27 cellular contexts compared by ENCODE assay signal in the genomic region with DNA sequence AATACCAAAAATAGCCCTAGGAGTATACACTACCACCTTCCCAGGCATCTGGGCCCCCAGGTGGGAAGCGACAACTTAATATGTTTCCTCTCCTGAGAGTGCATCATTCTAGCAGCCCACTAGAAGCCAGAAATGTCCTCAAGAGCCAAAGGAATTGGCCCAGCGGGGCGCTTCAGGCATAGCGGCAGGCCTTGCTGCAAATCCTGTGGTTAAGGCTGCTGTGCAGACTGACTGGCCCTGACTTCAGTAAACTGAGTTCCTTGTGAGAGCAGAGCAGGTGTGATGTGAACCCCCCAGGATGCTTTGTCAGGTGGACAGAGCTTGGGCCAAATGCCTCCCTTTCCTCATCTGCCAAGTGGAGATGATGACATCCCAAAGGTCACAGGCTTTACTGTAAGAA.
"Had no signal": no experiment of that assay in that cellular context is flagged by ENCODE, and none has a peak within 500 bp of the region (broad histone marks: within the 10 kb centered on the region; RNA-seq: fewer than 3 reads in every experiment).

No MANE protein-coding gene starts in this region.

- DNase-seq: activated CD4-positive, alpha-beta T cell treated with anti-CD3 and anti-CD28 coated beads for 36 hours; activated CD8-positive, alpha-beta T cell treated with anti-CD3 and anti-CD28 coated beads for 36 hours; activated gamma-delta T cell; activated naive CD4-positive, alpha-beta T cell treated with anti-CD3 and anti-CD28 coated beads, Interleukin-2, amount 10 ng/mL, durations not matched to agents 7 days and 5 days; activated naive CD8-positive, alpha-beta T cell treated with anti-CD3 and anti-CD28 coated beads, Interleukin-2, amount 50 U/mL, for 24 hours; activated T-cell treated with anti-CD3 and anti-CD28 coated beads, Interleukin-2, amount 50 U/mL, for 24 hours; amniotic stem cell; body of pancreas; central memory CD4-positive, alpha-beta T cell; IMR-90; NCI-H1092; NCI-H1930; NCI-H345; NCI-H510A; NCI-H526 treated with DMSO at 0.1 percent for 48 hours; NK-92 treated with Interleukin-12 subunit alpha and Interleukin-12 subunit beta, amount 100 ng/mL, for 24 hours; OCI-M1; Right ventricle myocardium superior; RPMI8226; SK-N-SH; T-helper 1 cell; WERI-Rb-1 had no signal

- H3K27ac Mint-ChIP-seq: activated CD4-positive, alpha-beta T cell treated with anti-CD3 and anti-CD28 coated beads for 36 hours; activated CD8-positive, alpha-beta T cell treated with anti-CD3 and anti-CD28 coated beads for 36 hours; activated naive CD4-positive, alpha-beta T cell treated with anti-CD3 and anti-CD28 coated beads, Interleukin-2, amount 10 ng/mL, durations not matched to agents 7 days and 5 days; activated naive CD8-positive, alpha-beta T cell treated with anti-CD3 and anti-CD28 coated beads, Interleukin-2, amount 50 U/mL, for 24 hours; activated T-helper 1 cell treated with anti-CD3 and anti-CD28 coated beads, Interleukin-12 subunit alpha, Interleukin-12 subunit beta, Interleukin-2, Interleukin-4 antibody, amounts not matched to agents 30 ng/mL and 10 ng/mL and 1 ng/mL, durations not matched to agents 14 hours and 24 hours and 36 hours had no signal

- H3K36me3 ChIP-seq: ascending aorta, SJCRH30, WERI-Rb-1 had no signal

- H3K9me3 Mint-ChIP-seq: activated naive CD4-positive, alpha-beta T cell treated with anti-CD3 and anti-CD28 coated beads, Interleukin-2, amount 10 ng/mL, durations not matched to agents 7 days and 5 days; activated naive CD8-positive, alpha-beta T cell treated with anti-CD3 and anti-CD28 coated beads, Interleukin-2, amount 50 U/mL, for 24 hours; activated T-cell treated with anti-CD3 and anti-CD28 coated beads, Interleukin-2, amount 50 U/mL, for 24 hours; activated T-helper 1 cell treated with anti-CD3 and anti-CD28 coated beads, Interleukin-12 subunit alpha, Interleukin-12 subunit beta, Interleukin-2, Interleukin-4 antibody, amounts not matched to agents 30 ng/mL and 10 ng/mL and 1 ng/mL, durations not matched to agents 14 hours and 24 hours and 36 hours had no signal

- H3K4me1 Mint-ChIP-seq: activated CD4-positive, alpha-beta T cell treated with anti-CD3 and anti-CD28 coated beads for 36 hours; activated naive CD4-positive, alpha-beta T cell treated with anti-CD3 and anti-CD28 coated beads, Interleukin-2, amount 10 ng/mL, durations not matched to agents 7 days and 5 days; activated naive CD8-positive, alpha-beta T cell treated with anti-CD3 and anti-CD28 coated beads, Interleukin-2, amount 50 U/mL, for 24 hours had no signal

- H3K9me3 ChIP-seq: ascending aorta, body of pancreas, SK-N-SH had no signal

- H3K4me3 Mint-ChIP-seq: activated CD4-positive, alpha-beta T cell treated with anti-CD3 and anti-CD28 coated beads for 36 hours; activated CD8-positive, alpha-beta T cell treated with anti-CD3 and anti-CD28 coated beads for 36 hours; activated naive CD4-positive, alpha-beta T cell treated with anti-CD3 and anti-CD28 coated beads, Interleukin-2, amount 10 ng/mL, durations not matched to agents 7 days and 5 days; activated naive CD8-positive, alpha-beta T cell treated with anti-CD3 and anti-CD28 coated beads, Interleukin-2, amount 50 U/mL, for 24 hours; activated T-cell treated with anti-CD3 and anti-CD28 coated beads, Interleukin-2, amount 50 U/mL, for 24 hours; activated T-helper 1 cell treated with anti-CD3 and anti-CD28 coated beads, Interleukin-12 subunit alpha, Interleukin-12 subunit beta, Interleukin-2, Interleukin-4 antibody, amounts not matched to agents 30 ng/mL and 10 ng/mL and 1 ng/mL, durations not matched to agents 14 hours and 24 hours and 36 hours had no signal

- H3K4me1 ChIP-seq: ascending aorta, body of pancreas had no signal

- H3K27me3 ChIP-seq: ascending aorta, body of pancreas, SJCRH30 had no signal

- ATAC-seq: activated CD4-positive, alpha-beta T cell treated with anti-CD3 and anti-CD28 coated beads for 36 hours; activated CD8-positive, alpha-beta T cell treated with anti-CD3 and anti-CD28 coated beads for 36 hours; activated naive CD8-positive, alpha-beta T cell treated with anti-CD3 and anti-CD28 coated beads, Interleukin-2, amount 50 U/mL, for 24 hours; body of pancreas; Panc1 had no signal

- H3K4me3 ChIP-seq: ascending aorta, body of pancreas, SJCRH30 had no signal

- H3K9ac ChIP-seq: KMS-11, SK-N-SH had no signal

- H3K4me2 ChIP-seq: KMS-11, SK-N-SH had no signal

- H3K27ac ChIP-seq: ascending aorta, body of pancreas, KMS-11, SJCRH30, WERI-Rb-1 had no signal

- H3K27me3 Mint-ChIP-seq: activated CD4-positive, alpha-beta T cell treated with anti-CD3 and anti-CD28 coated beads for 36 hours; activated CD8-positive, alpha-beta T cell treated with anti-CD3 and anti-CD28 coated beads for 36 hours; activated naive CD8-positive, alpha-beta T cell treated with anti-CD3 and anti-CD28 coated beads, Interleukin-2, amount 50 U/mL, for 24 hours; activated T-cell treated with anti-CD3 and anti-CD28 coated beads, Interleukin-2, amount 50 U/mL, for 24 hours had no signal

- H3K36me3 Mint-ChIP-seq: activated naive CD4-positive, alpha-beta T cell treated with anti-CD3 and anti-CD28 coated beads, Interleukin-2, amount 10 ng/mL, durations not matched to agents 7 days and 5 days had no signal
